Comparison of ENCODE assay signal across 8 cellular contexts in the genomic region with DNA sequence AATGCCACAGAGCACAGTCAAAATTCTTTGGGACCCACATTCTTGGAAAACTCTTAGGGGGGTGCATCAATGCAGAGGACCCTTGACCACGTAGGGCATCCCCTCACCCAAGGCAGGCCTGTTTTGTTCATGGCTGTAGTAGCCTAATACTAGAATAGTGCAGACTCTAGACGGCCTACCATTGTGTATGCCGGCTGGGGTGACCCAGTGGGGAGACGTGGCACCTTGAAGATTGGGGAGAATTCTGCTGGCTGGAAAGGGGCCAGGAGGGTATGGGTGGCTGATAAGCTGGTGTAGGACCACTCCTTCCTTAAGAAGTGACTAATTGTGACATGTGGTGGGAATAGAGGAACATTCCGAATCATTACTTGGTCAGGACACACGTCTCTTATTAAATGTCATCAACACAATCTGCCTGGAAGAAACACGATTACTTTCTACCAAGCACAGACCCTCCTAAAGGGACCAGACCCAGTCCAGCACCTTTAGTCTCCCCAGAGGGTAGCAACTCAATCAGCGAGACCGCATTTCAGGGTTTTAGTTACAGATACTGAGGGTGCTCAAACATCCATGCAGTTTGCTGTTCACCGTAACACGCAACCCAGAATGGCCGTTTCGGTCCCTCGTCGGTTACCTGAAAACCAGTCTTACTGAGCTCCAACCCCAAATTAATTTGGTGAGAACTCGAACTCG. TPM values are rescaled to one million over a fixed set of nuclear protein-coding genes. Genes with fewer than 3 reads are reported as not detected.
DNase-seq lines count a peak whose midpoint lies in the region; ATAC-seq and TF ChIP-seq lines count a peak whose summit lies in the region.

No MANE protein-coding gene starts in this region.

- peak overlapping the region; percentile 87 to 98 (median 94) for H3K27ac Mint-ChIP-seq in IgD-negative memory B cell
- no peak overlapping the region for H3K27ac Mint-ChIP-seq in chondrocyte (ENCODE audit: unreplicated experiment)
- peak overlapping the region; percentile 93 to 99 (median 96) for H3K27ac Mint-ChIP-seq in naive B cell

- peaks cover 4% of the 10 kb centered on the region; the same call in 1 of the 2 replicates for H3K36me3 ChIP-seq in BE2C

- H3K9me3 ChIP-seq in BE2C = no peaks in the 10 kb centered on the region

- DNase-seq in BE2C = no peak
- DNase-seq in chondrocyte (ENCODE audit: low spot score) = no peak
- no peak for DNase-seq in naive B cell
- no peak for DNase-seq in GM03348 (ENCODE audit: low spot score)
- no peak for DNase-seq in stimulated activated CD4-positive, alpha-beta T cell treated with anti-CD3 and anti-CD28 coated beads, Interleukin-4, amount 100 ng/mL, for 4 hours
- no peak for DNase-seq in DMS79 treated with DMSO at 0.1 percent for 48 hours (lab: John Stamatoyannopoulos, UW)

- ATAC-seq in naive B cell (ENCODE audit: low read depth in 2 of 2) (no peak), HG02798 (IDR thresholded peaks at IDR 0.05; ENCODE audit: poor library complexity, unreplicated experiment) (no peak)

- H3K9me3 Mint-ChIP-seq in IgD-negative memory B cell (no peaks in the 10 kb centered on the region), chondrocyte (ENCODE audit: low read depth) (peaks cover 7% of the 10 kb centered on the region), naive B cell (no peaks in the 10 kb centered on the region)

- no peaks in the 10 kb centered on the region for H3K27me3 ChIP-seq in BE2C

- H3K27me3 Mint-ChIP-seq in IgD-negative memory B cell = no peaks in the 10 kb centered on the region
- no peaks in the 10 kb centered on the region for H3K27me3 Mint-ChIP-seq in chondrocyte (ENCODE audit: low read depth)
- H3K27me3 Mint-ChIP-seq in naive B cell = no peaks in the 10 kb centered on the region

- H3K4me3 Mint-ChIP-seq in IgD-negative memory B cell = peak overlapping the region; percentile 93 to 99 (median 98)
- peak overlapping the region; percentile 75 for H3K4me3 Mint-ChIP-seq in chondrocyte (ENCODE audit: unreplicated experiment)
- H3K4me3 Mint-ChIP-seq in naive B cell = peak overlapping the region; percentile 78 to 95 (median 94)

- TF ChIP-seq CTCF in BE2C (IDR thresholded peaks at IDR 0.05; ENCODE audit: low read depth, low read length) (no peak), chondrocyte (IDR thresholded peaks at IDR 0.05) (no peak)

- H3K36me3 Mint-ChIP-seq in IgD-negative memory B cell (peaks cover 1% of the 10 kb centered on the region), chondrocyte (ENCODE audit: low read depth) (peaks cover 1% of the 10 kb centered on the region), naive B cell (no peaks in the 10 kb centered on the region)

- H3K4me1 ChIP-seq in BE2C = peaks cover 9% of the 10 kb centered on the region

- H3K4me3 ChIP-seq in BE2C (ENCODE audit: low read depth, low read length) = peak overlapping the region; percentile 73

- H3K4me1 Mint-ChIP-seq in IgD-negative memory B cell = peaks cover 24 to 48% (median 34%) of the 10 kb centered on the region in 3 donors
- H3K4me1 Mint-ChIP-seq in chondrocyte (ENCODE audit: low read depth) = peaks cover 22% of the 10 kb centered on the region
- peaks cover 44 to 58% (median 52%) of the 10 kb centered on the region in 3 donors for H3K4me1 Mint-ChIP-seq in naive B cell

RNA-seq across cellular contexts. Expression of a gene that starts 1.8 kb away (rescaled TPM):
- 88.9 TPM for polyA plus RNA-seq in BE2C (2012; ENCODE audit: insufficient read depth, insufficient read length, low read depth)
- polyA plus RNA-seq in IgD-negative memory B cell = 81.4 TPM
- total RNA-seq in chondrocyte = 54.2 to 59.1 TPM (median 58.4 TPM) in 3 replicates
- 10 to 100 TPM; 16.6 to 58.8 (median 40.0) TPM for polyA plus RNA-seq in naive B cell (ENCODE audit: low read depth in 6 of 6)
